Comparison of ENCODE assay signal across 10 cellular contexts in genomic region chr17:57903961-57904360, GRCh38. TPM values are rescaled to one million over a fixed set of nuclear protein-coding genes. Genes with fewer than 3 reads are reported as not detected.
DNase-seq lines count a peak whose midpoint lies in the region; ATAC-seq, FAIRE-seq and TF ChIP-seq lines count a peak whose summit lies in the region.
"Had no signal": no experiment of that assay in that cellular context is flagged by ENCODE, and none has a peak within 500 bp of the region (broad histone marks: within the 10 kb centered on the region; RNA-seq: fewer than 3 reads in every experiment).

No MANE protein-coding gene starts in this region.

- H3K4me2 ChIP-seq in GM12878 (ENCODE audit: control insufficient read depth, insufficient read depth): peak overlapping the region; percentile 44; the same call in 1 of the 2 replicates
- H3K4me2 ChIP-seq in mesenchymal stem cell (ENCODE audit: low read length, poor library complexity, severe bottlenecking): no peak overlapping the region

- H2AK5ac ChIP-seq in mesenchymal stem cell (ENCODE audit: low read length, severe bottlenecking): peak overlapping the region; percentile 100

- SMC1A ChIA-PET in GM12878 (lab: Charles Lee; ENCODE audit: uncharacterized antibody, unreplicated experiment): interaction anchor here (0.8 to 8.1 kb wide), 17 partner anchors 9 to 103 kb away, joined by 3 to 102 read pairs (median 6); partner anchors contain the start of genes CUEDC1 and SRSF1

- peak overlapping the region; percentile 82 for H2BK5ac ChIP-seq in mesenchymal stem cell (ENCODE audit: low read depth, low read length, poor library complexity, severe bottlenecking)

- no peak for TF ChIP-seq CTCF in GM12878 (IDR thresholded peaks at IDR 0.05 in 2 of 3, conservative IDR thresholded peaks at IDR 0.05 in 1 of 3; ENCODE audit: control insufficient read depth in 2 of 3, extremely low read depth in 1 of 3, insufficient read depth in 1 of 3, low read depth in 3 of 3, low read length in 3 of 3)

- TF ChIP-seq RAD21 in Ishikawa (IDR thresholded peaks at IDR 0.05; ENCODE audit: low read depth) (no peak), GM12878 (IDR thresholded peaks at IDR 0.05; ENCODE audit: insufficient read depth, low read depth, low read length) (no peak)

- peak overlapping the region; percentile 80 for H2BK15ac ChIP-seq in mesenchymal stem cell (ENCODE audit: low read depth, poor library complexity, severe bottlenecking)

- no peak for DNase-seq in GM12878 (ENCODE audit: low read depth, low spot score)
- no peak for DNase-seq in mesenchymal stem cell
- DNase-seq in left colon: no peak
- no peak for DNase-seq in anterior cingulate cortex (lab: John Stamatoyannopoulos, UW)
- DNase-seq in stimulated activated CD4-positive, alpha-beta T cell treated with anti-CD3 and anti-CD28 coated beads, Interleukin-2, amount 100 ng/mL, for 48 hours: no peak
- DNase-seq: effector CD8-positive, alpha-beta T cell; NCI-H446 treated with DMSO at 0.1 percent for 48 hours had no signal

- H2BK120ac ChIP-seq in mesenchymal stem cell (ENCODE audit: low read depth, low read length): peak overlapping the region; percentile 82

- 94% methylated on average over 7 of the region's 7 CpGs for WGBS in GM12878 (ENCODE audit: insufficient coverage, insufficient replicate concordance, low lambda C conversion rate, missing lambda C conversion rate)
- WGBS in mesenchymal stem cell: 96% methylated on average over 7 of the region's 7 CpGs

- no peak for FAIRE-seq in GM12878 (lab: Jason Lieb, UNC)

- peak overlapping the region; percentile 83 to 91 for H3K18ac ChIP-seq in mesenchymal stem cell (ENCODE audit: low read depth in 1 of 2, low read length in 2 of 2)

- H3K4me1 ChIP-seq in GM12878 (ENCODE audit: control insufficient read depth, insufficient read depth, low read length): peaks cover 58% of the 10 kb centered on the region
- peaks cover 51% of the 10 kb centered on the region for H3K4me1 ChIP-seq in mesenchymal stem cell (ENCODE audit: control insufficient read depth, insufficient read depth, low read depth, low read length)
- peaks cover 75% of the 10 kb centered on the region for H3K4me1 ChIP-seq in stomach smooth muscle (ENCODE audit: control insufficient read depth, insufficient read depth, low read length)

- H3K79me1 ChIP-seq in mesenchymal stem cell (replicated peaks; ENCODE audit: low read length, poor library complexity, severe bottlenecking): peaks cover 22% of the 10 kb centered on the region

- no peaks in the 10 kb centered on the region for H3K79me2 ChIP-seq in GM12878 (ENCODE audit: control insufficient read depth, insufficient read depth, low read length)

- H3K9me3 ChIP-seq in GM12878 (replicated peaks; ENCODE audit: control insufficient read depth, insufficient read depth, low read length) (no peaks in the 10 kb centered on the region; the same call in 2 of the 3 replicates), mesenchymal stem cell (ENCODE audit: control insufficient read depth, low read length) (no peaks in the 10 kb centered on the region), stomach smooth muscle (ENCODE audit: control insufficient read depth in 2 of 2, low read length in 2 of 2) (no peaks in the 10 kb centered on the region)

- intact Hi-C loops in GM12878 (cut with micrococcal nuclease; ENCODE audit: unreplicated experiment) (loop anchor here (2.0 to 5.0 kb wide), 3 partner anchors 43 to 433 kb away; partner anchors contain the start of gene MRPS23), left colon (cut with DNase I, micrococcal nuclease) (no loop called here)

- no peaks in the 10 kb centered on the region for H4K20me1 ChIP-seq in GM12878 (ENCODE audit: control insufficient read depth, insufficient read depth)

- H2AFZ ChIP-seq in GM12878 (ENCODE audit: control insufficient read depth, low read depth, low read length) (no peak overlapping the region), mesenchymal stem cell (ENCODE audit: low read depth, low read length) (no peak overlapping the region)

- no peaks in the 10 kb centered on the region for H3K36me3 ChIP-seq in GM12878 (ENCODE audit: control insufficient read depth in 2 of 2, insufficient read depth in 2 of 2, low read length in 1 of 2)
- peaks cover 3 to 13% of the 10 kb centered on the region in 2 experiments for H3K36me3 ChIP-seq in mesenchymal stem cell (ENCODE audit: control insufficient read depth in 1 of 2, insufficient read depth in 2 of 2, low read depth in 1 of 2, low read length in 2 of 2)
- H3K36me3 ChIP-seq in stomach smooth muscle (ENCODE audit: control insufficient read depth in 2 of 2, insufficient read depth in 2 of 2, low read length in 2 of 2): no peaks in the 10 kb centered on the region

- no peak for TF ChIP-seq EP300 in Ishikawa (IDR thresholded peaks at IDR 0.05; ENCODE audit: borderline replicate concordance)
- TF ChIP-seq EP300 in GM12878 (IDR thresholded peaks at IDR 0.05; ENCODE audit: borderline replicate concordance in 1 of 2, control insufficient read depth in 1 of 2, low read depth in 2 of 2, low read length in 2 of 2): no peak

- RAD21 ChIA-PET in GM12878 (lab: Charles Lee; ENCODE audit: unreplicated experiment): interaction anchor here (0.6 to 7.3 kb wide), 17 partner anchors 11 to 431 kb away, joined by 3 to 100 read pairs (median 9); partner anchors contain the start of genes CUEDC1 and SRSF1

- H3K23ac ChIP-seq in mesenchymal stem cell (ENCODE audit: low read length in 2 of 2): peak overlapping the region in 1 of 2 experiments; percentile 91

- no TSS peak for BruUV-seq in GM12878 (replicated peaks; lab: Mats Ljungman, UMichigan)

- H4K8ac ChIP-seq in mesenchymal stem cell (ENCODE audit: low read length): peak overlapping the region; percentile 86

- no peak overlapping the region for H3K9ac ChIP-seq in GM12878 (ENCODE audit: control insufficient read depth, insufficient read depth, low read length)
- peak overlapping the region; percentile 70 for H3K9ac ChIP-seq in mesenchymal stem cell (ENCODE audit: low read length)
- no peak overlapping the region for H3K9ac ChIP-seq in stomach smooth muscle (ENCODE audit: low read length in 2 of 2)

- ATAC-seq in GM12878: no peak
- ATAC-seq in left colon: no peak
- no peak for ATAC-seq in GM19463 (IDR thresholded peaks at IDR 0.05; ENCODE audit: unreplicated experiment)

- POLR2A ChIA-PET in GM12878 (lab: Charles Lee): interaction anchor here (0.7 to 4.7 kb wide), 11 partner anchors 12 to 379 kb away, joined by 3 to 50 read pairs (median 7); partner anchors contain the start of genes CUEDC1 and SRSF1

- H3K4me3 ChIP-seq in GM12878 (no peak overlapping the region), mesenchymal stem cell (ENCODE audit: insufficient read depth in 1 of 2, low read depth in 1 of 2, low read length in 2 of 2) (no peak overlapping the region), stomach smooth muscle (ENCODE audit: low read length in 2 of 2) (no peak overlapping the region)

- in situ Hi-C loops in GM12878 (cut with MboI): no loop called here

- H4K91ac ChIP-seq in mesenchymal stem cell (ENCODE audit: low read length): peak overlapping the region; percentile 98

- H3K14ac ChIP-seq in mesenchymal stem cell (ENCODE audit: low read length in 2 of 2): peak overlapping the region in 1 of 2 experiments; percentile 90

- H3K27me3 ChIP-seq in GM12878 (replicated peaks in 1 of 2; ENCODE audit: control insufficient read depth in 2 of 2, insufficient read depth in 2 of 2, low read length in 1 of 2) (no peaks in the 10 kb centered on the region), mesenchymal stem cell (ENCODE audit: control insufficient read depth in 1 of 2, insufficient read depth in 1 of 2, low read length in 2 of 2) (no peaks in the 10 kb centered on the region), stomach smooth muscle (ENCODE audit: control insufficient read depth in 1 of 2, insufficient read depth in 2 of 2, low read length in 2 of 2) (no peaks in the 10 kb centered on the region)

- CTCF ChIA-PET in GM12878 (lab: Yijun Ruan, JAX): interaction anchor here (0.7 to 8.5 kb wide), 15 partner anchors 10 to 94 kb away, joined by 3 to 134 read pairs (median 4); partner anchors contain the start of gene MRPS23

- H3K27ac ChIP-seq in GM12878 (ENCODE audit: control insufficient read depth, insufficient read depth): peak overlapping the region; percentile 85
- H3K27ac ChIP-seq in mesenchymal stem cell (ENCODE audit: low read length, poor library complexity, severe bottlenecking): peak overlapping the region; percentile 92
- H3K27ac ChIP-seq in stomach smooth muscle (ENCODE audit: low read length): peak overlapping the region; percentile 69

- peak overlapping the region; percentile 88 to 89 for H2BK12ac ChIP-seq in mesenchymal stem cell (ENCODE audit: low read length in 2 of 2)

- TF ChIP-seq POLR2A in GM12878 (IDR thresholded peaks at IDR 0.05; ENCODE audit: low read depth, low read length): no peak

- peak overlapping the region; percentile 84 to 94 for H3K4ac ChIP-seq in mesenchymal stem cell (ENCODE audit: low read depth in 1 of 2, low read length in 2 of 2)

RNA-seq across cellular contexts. Expression of gene CUEDC1, which starts 51.3 kb away (rescaled TPM):
- total RNA-seq in GM12878 (2013; cell fraction: nucleolus; rRNA removed): 2.4 and 2.9 TPM in 2 replicates
- 2.7 and 2.9 TPM in 2 replicates for total RNA-seq in GM12878 (2014; rRNA removed)
- total RNA-seq in GM12878 (2014; rRNA removed; fragmentation: Illumina TruSeq; extraction: Trizol): 4.1 and 6.3 TPM in 2 replicates
- total RNA-seq in GM12878 (2021): 6.6 and 7.4 TPM in 2 replicates
- polyA plus RNA-seq in GM12878 (2011; ENCODE audit: low read depth): 0.16 TPM
- 0.49 and 0.50 TPM in 2 replicates for polyA plus RNA-seq in GM12878 (2011; rRNA removed)
- 0.97 and 1.2 TPM in 2 replicates for polyA plus RNA-seq in GM12878 (2011; cell fraction: cytosol; rRNA removed)
- polyA plus RNA-seq in GM12878 (2011; cell fraction: nucleus; rRNA removed): 3.0 and 4.4 TPM in 2 replicates
- 0.45 and 0.54 TPM in 2 replicates for polyA plus RNA-seq in GM12878 (2012)
- polyA plus RNA-seq in GM12878 (2014; fragmentation: Illumina TruSeq; extraction: Trizol): 2.4 and 5.6 TPM in 2 replicates
- polyA plus RNA-seq in GM12878 (2014; fragmentation: Nextera tagmentation; extraction: Ambion mirVana): under 1 TPM; 0.24 to 0.80 TPM
- 5.7 and 7.0 TPM in 2 replicates for polyA plus RNA-seq in GM12878 (2014; rRNA removed)
- under 1 TPM; 0.55 to 0.71 TPM for polyA plus RNA-seq in GM12878 (2016; fragmentation: Nextera tagmentation; extraction: Ambion mirVana)
- polyA minus RNA-seq in GM12878 (2011; rRNA and poly(A)+ RNA removed): 0.22 and 0.72 TPM in 2 replicates
- 0.94 TPM in 1 of 2 replicates, not detected in the other for polyA minus RNA-seq in GM12878 (2011; cell fraction: cytosol; rRNA and poly(A)+ RNA removed)
- polyA minus RNA-seq in GM12878 (2011; cell fraction: nucleus; rRNA and poly(A)+ RNA removed): 0.97 and 1.1 TPM in 2 replicates
- 23.1 TPM for polyA plus RNA-seq in mesenchymal stem cell (2013, experiment 1 of 2)
- 22.1 TPM for polyA plus RNA-seq in mesenchymal stem cell (2013, experiment 2 of 2)
- total RNA-seq in left colon: 10 to 100 TPM; 16.5 to 29.6 TPM

RNA-seq across cellular contexts. Expression of gene MRPS23, which starts 54.1 kb away (rescaled TPM):
- 29.8 and 30.2 TPM in 2 replicates for total RNA-seq in GM12878 (2013; cell fraction: nucleolus; rRNA removed)
- total RNA-seq in GM12878 (2014; rRNA removed) (52.0 and 65.3 TPM in 2 replicates), GM12878 (2014; rRNA removed; fragmentation: Illumina TruSeq; extraction: Trizol) (74.9 and 87.0 TPM in 2 replicates), GM12878 (2021) (69.0 and 76.8 TPM in 2 replicates), left colon (10 to 100 TPM; 18.0 to 21.3 TPM)
- 41.5 TPM for polyA plus RNA-seq in GM12878 (2011; ENCODE audit: low read depth)
- polyA plus RNA-seq in GM12878 (2011; rRNA removed) (76.8 and 84.7 TPM in 2 replicates), GM12878 (2014; fragmentation: Illumina TruSeq; extraction: Trizol) (51.8 and 75.0 TPM in 2 replicates), GM12878 (2014; fragmentation: Nextera tagmentation; extraction: Ambion mirVana) (100 to 1,000 TPM; 186 to 237 TPM), GM12878 (2014; rRNA removed) (88.9 and 95.3 TPM in 2 replicates), GM12878 (2016; fragmentation: Nextera tagmentation; extraction: Ambion mirVana) (100 to 1,000 TPM; 116 to 120 TPM)
- polyA plus RNA-seq in GM12878 (2011; cell fraction: cytosol; rRNA removed): 40.3 and 58.5 TPM in 2 replicates
- 32.9 and 47.2 TPM in 2 replicates for polyA plus RNA-seq in GM12878 (2011; cell fraction: nucleus; rRNA removed)
- 41.4 and 49.7 TPM in 2 replicates for polyA plus RNA-seq in GM12878 (2012)
- 18.6 and 25.4 TPM in 2 replicates for polyA minus RNA-seq in GM12878 (2011; rRNA and poly(A)+ RNA removed)
- polyA minus RNA-seq in GM12878 (2011; cell fraction: cytosol; rRNA and poly(A)+ RNA removed): 5.7 and 8.6 TPM in 2 replicates
- polyA minus RNA-seq in GM12878 (2011; cell fraction: nucleus; rRNA and poly(A)+ RNA removed): 13.5 and 23.5 TPM in 2 replicates
- 23.0 TPM for polyA plus RNA-seq in mesenchymal stem cell (2013, experiment 1 of 2)
- 21.0 TPM for polyA plus RNA-seq in mesenchymal stem cell (2013, experiment 2 of 2)
